ENCODE assay signal across 11 cellular contexts in the genomic region with DNA sequence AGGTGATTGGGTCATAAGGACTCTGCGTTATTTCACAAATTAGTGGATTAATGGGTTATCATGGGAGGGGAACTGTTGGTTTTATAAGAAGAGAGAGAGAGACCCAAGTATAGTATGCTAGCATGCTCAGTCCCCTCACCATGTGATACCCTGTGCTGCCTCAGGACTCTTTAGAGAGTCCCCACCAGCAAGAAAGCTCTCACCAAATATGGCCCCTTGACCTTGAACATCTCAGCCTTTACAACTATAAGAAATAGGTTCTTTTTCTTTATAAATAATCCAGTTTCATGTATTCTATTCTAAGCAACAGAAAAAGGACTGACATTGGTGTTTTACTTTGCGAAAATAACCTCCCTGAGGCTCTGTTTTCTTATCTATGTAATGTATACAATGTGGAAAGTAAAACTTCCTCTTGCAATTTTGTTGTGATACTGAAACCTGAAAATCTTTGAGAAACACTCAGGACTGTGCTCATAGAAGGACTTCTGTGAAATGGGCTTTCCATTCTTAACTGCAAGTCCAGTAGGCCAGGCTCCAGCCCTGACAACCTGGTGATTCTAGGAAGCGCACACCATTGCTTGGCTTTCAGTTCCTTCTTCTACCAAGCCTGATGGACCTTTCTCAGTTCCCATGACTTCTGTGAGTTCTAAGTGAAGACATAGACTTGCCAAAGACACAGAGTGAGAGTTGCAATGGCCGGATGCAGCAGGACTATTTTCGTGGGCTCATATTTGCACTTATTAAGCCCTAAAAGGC. TPM values are rescaled to one million over a fixed set of nuclear protein-coding genes. Genes with fewer than 3 reads are reported as not detected.
DNase-seq lines count a peak whose midpoint lies in the region; ATAC-seq and TF ChIP-seq lines count a peak whose summit lies in the region.
"Had no signal": no experiment of that assay in that cellular context is flagged by ENCODE, and none has a peak within 500 bp of the region (broad histone marks: within the 10 kb centered on the region; RNA-seq: fewer than 3 reads in every experiment).

No MANE protein-coding gene starts in this region.

- H3K4me1 Mint-ChIP-seq in memory B cell: peaks cover 27% of the 10 kb centered on the region
- H3K4me1 Mint-ChIP-seq: nephron had no signal

- TF ChIP-seq POLR2A in esophagus squamous epithelium (IDR thresholded peaks at IDR 0.05): no peak

- no peak overlapping the region for H3K4me3 ChIP-seq in esophagus squamous epithelium

- no peaks in the 10 kb centered on the region for H3K4me1 ChIP-seq in esophagus squamous epithelium

- H3K27ac ChIP-seq in esophagus squamous epithelium: peak overlapping the region in 1 of 4 donors; percentile 9
- H3K27ac ChIP-seq: VCaP had no signal

- peak overlapping the region; percentile 53 for H3K27ac Mint-ChIP-seq in memory B cell
- H3K27ac Mint-ChIP-seq: nephron had no signal

- DNase-seq in memory B cell (ENCODE audit: low spot score in 2 of 2) (peak in 1 of 2 donors; percentile 14), ureter (ENCODE audit: low spot score) (no peak), esophagus squamous epithelium (lab: John Stamatoyannopoulos, UW) (no peak), SHP77 (lab: John Stamatoyannopoulos, UW) (no peak), NCI-H128 (lab: John Stamatoyannopoulos, UW; ENCODE audit: unreplicated experiment) (no peak)

- H3K9me3 ChIP-seq in esophagus squamous epithelium: no peaks in the 10 kb centered on the region

- peak; percentile 93 for ATAC-seq in GM18868 (IDR thresholded peaks at IDR 0.05; ENCODE audit: unreplicated experiment)
- peak; percentile 90 for ATAC-seq in GM21786 (IDR thresholded peaks at IDR 0.05; ENCODE audit: unreplicated experiment)
- ATAC-seq in HG03520 (IDR thresholded peaks at IDR 0.05; ENCODE audit: unreplicated experiment): peak; percentile 87
- ATAC-seq in memory B cell (ENCODE audit: low read depth): peak; percentile 70

- 77 to 79% methylated on average over 5 of the region's 5 CpGs for WGBS in esophagus squamous epithelium, 2 donors

- no peak overlapping the region for H3K4me3 Mint-ChIP-seq in memory B cell
- H3K4me3 Mint-ChIP-seq: nephron had no signal

- no peaks in the 10 kb centered on the region for H3K36me3 ChIP-seq in esophagus squamous epithelium

- H3K27me3 Mint-ChIP-seq in memory B cell: no peaks in the 10 kb centered on the region

- no peaks in the 10 kb centered on the region for H3K36me3 Mint-ChIP-seq in memory B cell

- H3K27me3 ChIP-seq in esophagus squamous epithelium: peaks cover 0 to 19% (median 0%) of the 10 kb centered on the region in 4 donors

- TF ChIP-seq CTCF in esophagus squamous epithelium (IDR thresholded peaks at IDR 0.05): no peak

- no peaks in the 10 kb centered on the region for H3K9me3 Mint-ChIP-seq in memory B cell
- H3K9me3 Mint-ChIP-seq: nephron had no signal

- intact Hi-C loops in esophagus squamous epithelium (cut with DNase I): no loop called here

RNA-seq across cellular contexts. Expression of gene SIRPD, which starts 21.9 kb away (rescaled TPM):
- total RNA-seq in ureter (not detected), esophagus squamous epithelium (not detected)
- total RNA-seq: frontal cortex had no signal

RNA-seq across cellular contexts. Expression of gene SIRPB2, which starts 44.4 kb away (rescaled TPM):
- total RNA-seq in ureter (3.6 TPM), esophagus squamous epithelium (1 to 10 TPM; 1.2 to 5.9 (median 1.9) TPM)
